In genomic region chr19:13896227-13896626, GRCh38 we compare ENCODE assay signal across 27 cellular contexts. TPM values are rescaled to one million over a fixed set of nuclear protein-coding genes. Genes with fewer than 3 reads are reported as not detected.
DNase-seq lines count a peak whose midpoint lies in the region; ATAC-seq, FAIRE-seq and TF ChIP-seq lines count a peak whose summit lies in the region.
"Had no signal": no experiment of that assay in that cellular context is flagged by ENCODE, and none has a peak within 500 bp of the region (broad histone marks: within the 10 kb centered on the region; RNA-seq: fewer than 3 reads in every experiment).

No MANE protein-coding gene starts in this region.

- FAIRE-seq in A204.1 (lab: Jason Lieb, UNC) (peak; percentile 97), TTC549 (lab: Jason Lieb, UNC) (peak; percentile 94), endometrium (lab: Jason Lieb, UNC) (peak; percentile 21), pancreas (lab: Jason Lieb, UNC) (peak; percentile 97)
- FAIRE-seq: A549, D721Med, GM12891, GM18507, H54 had no signal

- H3K27me3 ChIP-seq in pancreas: no peaks in the 10 kb centered on the region
- no peaks in the 10 kb centered on the region for H3K27me3 ChIP-seq in HAP-1 (ENCODE audit: low read depth)
- H3K27me3 ChIP-seq: BE2C; BLaER1 treated with 17β-estradiol and CSF1 and Interleukin-3, amounts not matched to agents 10 nM and 100 nM had no signal

- H3K4me1 ChIP-seq in pancreas: no peaks in the 10 kb centered on the region
- H3K4me1 ChIP-seq in HAP-1: no peaks in the 10 kb centered on the region
- H3K4me1 ChIP-seq: A549, BE2C had no signal

- DNase-seq in pancreas (no peak), GM19240 (ENCODE audit: insufficient read length, low spot score) (no peak), HAP-1 (ENCODE audit: low spot score in 2 of 2) (no peak), NCI-H748 treated with DMSO at 0.1 percent for 48 hours (lab: John Stamatoyannopoulos, UW) (no peak)
- no peak for DNase-seq in activated T-cell treated with anti-CD3 and anti-CD28 coated beads, Interleukin-2, amount 50 U/mL, for 48 hours
- DNase-seq: ACHN; AML-193; BE2C; CD4-positive, alpha-beta T cell; CD8-positive, alpha-beta memory T cell; DMS 273 treated with DMSO at 0.1 percent for 48 hours; DMS79; EL; GF-D8; GOT3; HCEC 1CT had no signal

- TF ChIP-seq CTCF in pancreas (IDR thresholded peaks at IDR 0.05): no peak

- H3K4me3 ChIP-seq in pancreas: no peak overlapping the region
- no peak overlapping the region for H3K4me3 ChIP-seq in HAP-1
- H3K4me3 ChIP-seq: A549; BLaER1 treated with 17β-estradiol and CSF1 and Interleukin-3, amounts not matched to agents 10 nM and 100 nM had no signal

- no peak for ATAC-seq in pancreas
- ATAC-seq: A549 had no signal

- intact Hi-C loops in pancreas (cut with DNase I): no loop called here

- H3K9me3 ChIP-seq in pancreas: no peaks in the 10 kb centered on the region
- no peaks in the 10 kb centered on the region; the same call in 1 of the 2 replicates for H3K9me3 ChIP-seq in HAP-1
- H3K9me3 ChIP-seq: A549; BE2C; BLaER1 treated with 17β-estradiol and CSF1 and Interleukin-3, amounts not matched to agents 10 nM and 100 nM had no signal

- 99% methylated on average over 2 of the region's 2 CpGs for WGBS in pancreas, 2 donors

- H3K27ac ChIP-seq in pancreas: no peak overlapping the region
- H3K27ac ChIP-seq: 22Rv1; A549; BLaER1 treated with 17β-estradiol and CSF1 and Interleukin-3, amounts not matched to agents 10 nM and 100 nM had no signal

- H3K36me3 ChIP-seq in pancreas (no peaks in the 10 kb centered on the region), HAP-1 (replicated peaks) (no peaks in the 10 kb centered on the region)
- H3K36me3 ChIP-seq: BE2C; BLaER1 treated with 17β-estradiol and CSF1 and Interleukin-3, amounts not matched to agents 10 nM and 100 nM had no signal

- in situ Hi-C loops in HAP-1 (cut with MboI; ENCODE audit: low sequenced_read_pairs): no loop called here

RNA-seq across cellular contexts. Expression of gene BRME1, which starts 9.7 kb away (rescaled TPM):
- 1 to 10 TPM; 2.6 to 4.5 (median 3.9) TPM for total RNA-seq in pancreas
- polyA plus RNA-seq in pancreas: 10 to 100 TPM in 1 of 2 donors, 1 to 10 TPM in 1; 8.1 to 15.3 TPM

RNA-seq across cellular contexts. Expression of gene CC2D1A, which starts 9.8 kb away (rescaled TPM):
- 10 to 100 TPM; 23.0 to 29.7 (median 26.2) TPM for total RNA-seq in pancreas
- polyA plus RNA-seq in pancreas: 10 to 100 TPM; 57.5 to 78.6 TPM

RNA-seq across cellular contexts. Expression of gene NANOS3, which starts 19.3 kb away (rescaled TPM):
- total RNA-seq in pancreas: 1 to 10 TPM in 1 of 6 donors, under 1 TPM in 3, not detected in 2; 0.39 to 1.4 (median 0.62) TPM
- 1 to 10 TPM in 1 of 2 donors, under 1 TPM in 1; 0.65 to 3.1 TPM for polyA plus RNA-seq in pancreas
- polyA plus RNA-seq: CD14-positive monocyte; CD8-positive, alpha-beta memory T cell had no signal

RNA-seq across cellular contexts. Expression of gene PODNL1, which starts 42.0 kb away (rescaled TPM):
- 1 to 10 TPM in 1 of 6 donors, under 1 TPM in 3, not detected in 2; 0.25 to 2.0 (median 0.84) TPM for total RNA-seq in pancreas
- under 1 TPM; 0.40 to 0.76 TPM for polyA plus RNA-seq in pancreas
- total RNA-seq: CD4-positive, alpha-beta T cell had no signal
- polyA plus RNA-seq: CD8-positive, alpha-beta memory T cell had no signal

RNA-seq across cellular contexts. Expression of gene DCAF15, which starts 56.1 kb away (rescaled TPM):
- total RNA-seq in pancreas: 10 to 100 TPM in 3 of 6 donors, 1 to 10 TPM in 3; 7.8 to 15.2 (median 10.3) TPM
- 10 to 100 TPM; 37.8 to 50.7 TPM for polyA plus RNA-seq in pancreas
